ENCODE assay signal across 8 cellular contexts in the genomic region with DNA sequence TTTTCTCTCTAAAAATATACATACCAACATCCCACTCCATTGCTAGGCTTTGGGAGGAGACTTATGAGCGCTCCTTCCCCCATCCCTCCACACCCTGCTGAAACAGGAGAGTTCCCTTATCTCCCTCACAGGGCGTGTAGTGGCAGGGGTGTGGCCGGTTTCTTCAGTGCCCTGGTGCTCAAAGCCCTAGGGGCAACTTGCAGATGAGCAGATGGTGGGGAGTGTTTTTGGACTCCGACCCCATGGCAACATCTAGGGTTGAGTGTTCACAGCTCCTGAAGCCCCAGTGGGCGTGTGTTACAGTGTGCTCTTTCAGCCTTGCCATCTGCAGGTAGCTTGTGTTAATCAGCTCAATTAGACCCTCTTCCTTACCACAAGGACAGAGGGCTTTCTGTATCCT.
DNase-seq lines count a peak whose midpoint lies in the region; ATAC-seq and TF ChIP-seq lines count a peak whose summit lies in the region.

No MANE protein-coding gene starts in this region.

- no peaks in the 10 kb centered on the region for H3K9me3 ChIP-seq in colonic mucosa

- intact Hi-C loops in colonic mucosa (cut with DNase I), result no loop called here

- H3K36me3 ChIP-seq in colonic mucosa, result no peaks in the 10 kb centered on the region

- H3K9ac ChIP-seq in colonic mucosa (ENCODE audit: low read depth in 2 of 2, low read length in 2 of 2), result no peak overlapping the region

- H3K27ac Mint-ChIP-seq in activated T-helper 17 cell treated with anti-CD3 and anti-CD28 coated beads, Interleukin-2, amount 50 U/mL, for 72 hours, result no peak overlapping the region

- peaks cover 3% of the 10 kb centered on the region for H3K9me3 Mint-ChIP-seq in activated T-helper 17 cell treated with anti-CD3 and anti-CD28 coated beads, Interleukin-2, amount 50 U/mL, for 72 hours

- no peaks in the 10 kb centered on the region for H3K4me1 ChIP-seq in colonic mucosa

- DNase-seq in DMS 273 (lab: John Stamatoyannopoulos, UW; ENCODE audit: unreplicated experiment) (peak; percentile 96), KBM-7 (peak; percentile 75), colonic mucosa (peak; percentile 74), NK-92 (lab: John Stamatoyannopoulos, UW; ENCODE audit: unreplicated experiment) (no peak)

- no peak overlapping the region for H3K4me3 ChIP-seq in colonic mucosa

- H3K36me3 Mint-ChIP-seq in activated T-helper 17 cell treated with anti-CD3 and anti-CD28 coated beads, Interleukin-2, amount 50 U/mL, for 72 hours (ENCODE audit: low read depth), result no peaks in the 10 kb centered on the region

- H3K4me1 Mint-ChIP-seq in activated T-helper 17 cell treated with anti-CD3 and anti-CD28 coated beads, Interleukin-2, amount 50 U/mL, for 72 hours, result no peaks in the 10 kb centered on the region

- TF ChIP-seq CTCF in colonic mucosa (IDR thresholded peaks at IDR 0.05), result no peak

- no peak overlapping the region for H3K4me3 Mint-ChIP-seq in activated T-helper 17 cell treated with anti-CD3 and anti-CD28 coated beads, Interleukin-2, amount 50 U/mL, for 72 hours

- in situ Hi-C loops in KBM-7 (cut with MboI; ENCODE audit: low pct_unique_long_range_greater_than_20kb, low sequenced_read_pairs), result no loop called here

- no peaks in the 10 kb centered on the region for H3K27me3 Mint-ChIP-seq in activated T-helper 17 cell treated with anti-CD3 and anti-CD28 coated beads, Interleukin-2, amount 50 U/mL, for 72 hours

- H3K27me3 ChIP-seq in colonic mucosa, result no peaks in the 10 kb centered on the region

- peak overlapping the region; percentile 54 for H3K27ac ChIP-seq in colonic mucosa

- ATAC-seq in GM21717 (IDR thresholded peaks at IDR 0.05; ENCODE audit: unreplicated experiment) (peak; percentile 29), GM21526 (IDR thresholded peaks at IDR 0.05; ENCODE audit: low FRiP score, unreplicated experiment) (no peak)
- ATAC-seq in activated T-helper 17 cell treated with anti-CD3 and anti-CD28 coated beads, Interleukin-2, amount 50 U/mL, for 72 hours (replicated peaks), result no peak
- ATAC-seq in activated CD4-positive, CD25-positive, alpha-beta regulatory T cell treated with anti-CD3 and anti-CD28 coated beads, Interleukin-2, amount 50 U/mL, for 24 hours, result no peak
